ENCODE assay signal across 9 cellular contexts in the genomic region with DNA sequence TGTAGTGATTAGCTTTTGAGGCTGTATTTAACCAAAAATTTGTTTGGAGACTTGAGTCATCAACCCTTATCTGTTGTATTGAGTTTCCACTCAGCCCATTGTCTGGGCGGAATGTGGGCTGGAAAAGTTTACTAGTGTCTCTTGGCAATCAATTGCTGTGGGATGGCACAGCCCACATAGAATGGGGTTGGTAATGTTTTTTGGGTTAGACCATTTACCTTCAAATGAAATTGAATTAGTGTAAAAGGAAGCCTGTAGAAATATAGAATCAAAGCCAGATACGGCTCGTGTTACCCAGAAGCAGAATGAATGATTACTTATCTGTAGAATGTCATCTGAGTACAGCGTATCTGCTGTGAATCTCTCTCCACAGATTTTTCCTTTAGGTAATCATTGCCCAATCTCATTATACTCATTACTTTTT.
DNase-seq lines count a peak whose midpoint lies in the region; ATAC-seq and TF ChIP-seq lines count a peak whose summit lies in the region.
"Had no signal": no experiment of that assay in that cellular context is flagged by ENCODE, and none has a peak within 500 bp of the region (broad histone marks: within the 10 kb centered on the region; RNA-seq: fewer than 3 reads in every experiment).

No MANE protein-coding gene starts in this region.

- H3K27ac Mint-ChIP-seq in Calu3 (ENCODE audit: unreplicated experiment) = peak overlapping the region; percentile 64
- peak overlapping the region in 3 of 5 experiments; percentile 31 to 75 (median 48) for H3K27ac Mint-ChIP-seq in brain
- H3K27ac Mint-ChIP-seq in stimulated activated memory B cell treated with anti-CD40 and anti-IgM and Interleukin-4, amounts not matched to agents 10 μg/mL and 1 μg/mL and 100 μg/mL, for 72 hours = no peak overlapping the region

- WGBS in psoas muscle, 3 donors = 54 to 65% (median 60%) methylated on average over 4 of the region's 4 CpGs

- intact Hi-C loops in Calu3 (cut with micrococcal nuclease; ENCODE audit: unreplicated experiment) (loop anchor here (5.0 kb wide), 1 partner anchor 62 kb away; no protein-coding TSS in a partner anchor), psoas muscle (cut with DNase I) (loop anchor here (2.0 to 5.0 kb wide), 3 partner anchors 43 to 138 kb away; no protein-coding TSS in a partner anchor)

- H3K27me3 Mint-ChIP-seq in Calu3 (ENCODE audit: unreplicated experiment) (no peaks in the 10 kb centered on the region), brain (peaks cover 3% of the 10 kb centered on the region)
- no peaks in the 10 kb centered on the region for H3K27me3 Mint-ChIP-seq in stimulated activated memory B cell treated with anti-CD40 and anti-IgM and Interleukin-4, amounts not matched to agents 10 μg/mL and 1 μg/mL and 100 μg/mL, for 72 hours

- no peaks in the 10 kb centered on the region for H3K36me3 ChIP-seq in psoas muscle (ENCODE audit: insufficient read depth in 1 of 2, low read depth in 1 of 2)

- peak overlapping the region; percentile 93 for H3K27ac ChIP-seq in psoas muscle

- H3K9me3 Mint-ChIP-seq in Calu3 (ENCODE audit: low read depth, unreplicated experiment) (no peaks in the 10 kb centered on the region), brain (peaks cover 0 to 4% (median 0%) of the 10 kb centered on the region in 5 experiments)
- no peaks in the 10 kb centered on the region for H3K9me3 Mint-ChIP-seq in stimulated activated memory B cell treated with anti-CD40 and anti-IgM and Interleukin-4, amounts not matched to agents 10 μg/mL and 1 μg/mL and 100 μg/mL, for 72 hours

- H3K36me3 Mint-ChIP-seq in Calu3 (ENCODE audit: insufficient read depth, unreplicated experiment) = peaks cover 7% of the 10 kb centered on the region
- peaks cover 3% of the 10 kb centered on the region for H3K36me3 Mint-ChIP-seq in brain
- H3K36me3 Mint-ChIP-seq in stimulated activated memory B cell treated with anti-CD40 and anti-IgM and Interleukin-4, amounts not matched to agents 10 μg/mL and 1 μg/mL and 100 μg/mL, for 72 hours = peaks cover 6% of the 10 kb centered on the region

- no TSS peak for BruUV-seq in Calu3 (replicated peaks; lab: Mats Ljungman, UMichigan)

- no peaks in the 10 kb centered on the region for H3K27me3 ChIP-seq in psoas muscle (ENCODE audit: insufficient read depth in 3 of 3, low read length in 2 of 3)

- DNase-seq in Calu3 (no peak), NCI-H2029 (lab: John Stamatoyannopoulos, UW) (peak; percentile 29), psoas muscle (no peak), activated gamma-delta T cell treated with Interleukin-2 at 50 U/mL for 16 hours (no peak), GDM1 (lab: John Stamatoyannopoulos, UW) (no peak)
- DNase-seq: Caco-2 had no signal

- no peak for ATAC-seq in psoas muscle
- no peak for ATAC-seq in stimulated activated memory B cell treated with anti-CD40 and anti-IgM and Interleukin-4, amounts not matched to agents 10 μg/mL and 1 μg/mL and 100 μg/mL, for 72 hours
- no peak for ATAC-seq in HG03354 (IDR thresholded peaks at IDR 0.05; ENCODE audit: poor library complexity, severe bottlenecking, unreplicated experiment)

- H3K4me3 ChIP-seq in psoas muscle = no peak overlapping the region

- TF ChIP-seq CTCF in Calu3 (IDR thresholded peaks at IDR 0.05; ENCODE audit: unreplicated experiment) (no peak), brain (conservative IDR thresholded peaks at IDR 0.05) (no peak), psoas muscle (IDR thresholded peaks at IDR 0.05) (no peak)

- CTCF ChIA-PET in Calu3 (lab: Charles Lee) = no interaction called here

- no peaks in the 10 kb centered on the region for H3K9me3 ChIP-seq in psoas muscle
- H3K9me3 ChIP-seq: Caco-2 had no signal

- H3K4me1 Mint-ChIP-seq in Calu3 (ENCODE audit: low read depth, unreplicated experiment) (peaks cover 31% of the 10 kb centered on the region), brain (peaks cover 55% of the 10 kb centered on the region)
- peaks cover 6% of the 10 kb centered on the region for H3K4me1 Mint-ChIP-seq in stimulated activated memory B cell treated with anti-CD40 and anti-IgM and Interleukin-4, amounts not matched to agents 10 μg/mL and 1 μg/mL and 100 μg/mL, for 72 hours

- peaks cover 92% of the 10 kb centered on the region for H3K4me1 ChIP-seq in psoas muscle

- H3K4me3 Mint-ChIP-seq in Calu3 (ENCODE audit: low read depth, unreplicated experiment) = no peak overlapping the region
- H3K4me3 Mint-ChIP-seq in brain = no peak overlapping the region
- H3K4me3 Mint-ChIP-seq in stimulated activated memory B cell treated with anti-CD40 and anti-IgM and Interleukin-4, amounts not matched to agents 10 μg/mL and 1 μg/mL and 100 μg/mL, for 72 hours = no peak overlapping the region
